In the genomic region with DNA sequence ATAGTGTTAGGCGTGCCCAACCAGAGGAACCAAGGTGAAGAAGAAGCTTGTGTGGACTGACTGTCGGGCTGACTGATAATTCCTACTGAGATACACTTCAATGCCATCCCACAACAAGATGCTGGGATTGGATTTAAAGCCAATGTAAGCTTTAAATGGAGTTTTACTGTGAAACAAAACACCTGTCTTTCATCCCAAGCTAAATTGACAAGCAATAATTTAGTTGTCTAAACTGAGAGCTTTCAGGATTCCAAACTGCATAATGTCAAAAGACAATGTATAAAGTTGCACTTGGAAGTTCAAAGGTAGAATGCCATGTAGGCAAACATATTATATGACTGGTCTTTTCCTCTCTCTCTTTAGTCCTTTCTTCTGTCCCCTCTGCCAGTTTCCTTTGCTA, we compare ENCODE assay signal across 33 cellular contexts.
A peak's percentile ranks its signal among the peaks of the same experiment; 100 is the strongest.
DNase-seq lines count a peak whose midpoint lies in the region; ATAC-seq, FAIRE-seq and TF ChIP-seq lines count a peak whose summit lies in the region.
"Had no signal": no experiment of that assay in that cellular context is flagged by ENCODE, and none has a peak within 500 bp of the region (broad histone marks: within the 10 kb centered on the region; RNA-seq: fewer than 3 reads in every experiment).

No MANE protein-coding gene starts in this region.

- intact Hi-C loops in GM12878 (cut with micrococcal nuclease; ENCODE audit: unreplicated experiment), result no loop called here

- in situ Hi-C loops in GM12878 (cut with MboI), result no loop called here

- TF ChIP-seq CTCF in GM12878 (IDR thresholded peaks at IDR 0.05 in 2 of 3, conservative IDR thresholded peaks at IDR 0.05 in 1 of 3; ENCODE audit: control insufficient read depth in 2 of 3, extremely low read depth in 1 of 3, insufficient read depth in 1 of 3, low read depth in 3 of 3, low read length in 3 of 3), result no peak
- no peak for TF ChIP-seq CTCF in neural cell (IDR thresholded peaks at IDR 0.05; ENCODE audit: poor library complexity, severe bottlenecking)

- H2AFZ ChIP-seq in GM12878 (ENCODE audit: control insufficient read depth, low read depth, low read length) (no peak overlapping the region), neural cell (ENCODE audit: low read depth, low read length) (no peak overlapping the region)

- no peak overlapping the region for H3K4me3 ChIP-seq in GM12878
- no peak overlapping the region for H3K4me3 ChIP-seq in neural cell (ENCODE audit: low read length)
- H3K4me3 ChIP-seq: A549; BLaER1; BLaER1 treated with 17β-estradiol and CSF1 and Interleukin-3, amounts not matched to agents 10 nM and 100 nM had no signal

- H3K4me2 ChIP-seq in GM12878 (ENCODE audit: control insufficient read depth, insufficient read depth) (no peak overlapping the region), neural cell (ENCODE audit: low read length) (no peak overlapping the region)
- H3K4me2 ChIP-seq: A549; BLaER1; BLaER1 treated with 17β-estradiol and CSF1 and Interleukin-3, amounts not matched to agents 10 nM and 100 nM had no signal

- TF ChIP-seq POLR2A in GM12878 (IDR thresholded peaks at IDR 0.05; ENCODE audit: low read depth, low read length), result no peak

- no peaks in the 10 kb centered on the region for H3K9me3 ChIP-seq in GM12878 (replicated peaks; ENCODE audit: control insufficient read depth, insufficient read depth, low read length)
- H3K9me3 ChIP-seq in neural cell (ENCODE audit: low read length), result no peaks in the 10 kb centered on the region
- H3K9me3 ChIP-seq: A549; BE2C; BLaER1; BLaER1 treated with 17β-estradiol and CSF1 and Interleukin-3, amounts not matched to agents 10 nM and 100 nM; Caco-2 had no signal

- no TSS peak for BruUV-seq in GM12878 (replicated peaks; lab: Mats Ljungman, UMichigan)

- no peaks in the 10 kb centered on the region for H3F3A ChIP-seq in neural cell (ENCODE audit: insufficient read depth, low read length, poor library complexity, severe bottlenecking)

- POLR2A ChIA-PET in GM12878 (lab: Charles Lee), result no interaction called here

- no peaks in the 10 kb centered on the region for H3K4me1 ChIP-seq in GM12878 (ENCODE audit: control insufficient read depth, insufficient read depth, low read length)
- H3K4me1 ChIP-seq: A549; BE2C; BLaER1; BLaER1 treated with 17β-estradiol and CSF1 and Interleukin-3, amounts not matched to agents 10 nM and 100 nM; Caco-2 had no signal

- TF ChIP-seq EP300 in GM12878 (IDR thresholded peaks at IDR 0.05; ENCODE audit: borderline replicate concordance in 1 of 2, control insufficient read depth in 1 of 2, low read depth in 2 of 2, low read length in 2 of 2) (no peak), neural cell (conservative IDR thresholded peaks at IDR 0.05; ENCODE audit: poor library complexity, severe bottlenecking) (peak; percentile 89)

- H3K27ac ChIP-seq in GM12878 (ENCODE audit: control insufficient read depth, insufficient read depth), result no peak overlapping the region
- no peak overlapping the region for H3K27ac ChIP-seq in neural cell (ENCODE audit: low read length)
- H3K27ac ChIP-seq: 22Rv1; A549; BLaER1; BLaER1 treated with 17β-estradiol and CSF1 and Interleukin-3, amounts not matched to agents 10 nM and 100 nM; C4-2B had no signal

- H3K9ac ChIP-seq in GM12878 (ENCODE audit: control insufficient read depth, insufficient read depth, low read length), result no peak overlapping the region
- no peak overlapping the region for H3K9ac ChIP-seq in neural cell (ENCODE audit: low read length)
- H3K9ac ChIP-seq: BLaER1; BLaER1 treated with 17β-estradiol and CSF1 and Interleukin-3, amounts not matched to agents 10 nM and 100 nM had no signal

- WGBS in GM12878 (ENCODE audit: insufficient coverage, insufficient replicate concordance, low lambda C conversion rate, missing lambda C conversion rate), result 33% methylated on average over 2 of the region's 2 CpGs

- TF ChIP-seq RAD21 in GM12878 (IDR thresholded peaks at IDR 0.05; ENCODE audit: insufficient read depth, low read depth, low read length), result no peak
- TF ChIP-seq RAD21 in neural cell (conservative IDR thresholded peaks at IDR 0.05), result no peak

- SMC1A ChIA-PET in GM12878 (lab: Charles Lee; ENCODE audit: uncharacterized antibody, unreplicated experiment), result no interaction called here

- FAIRE-seq in GM12878 (lab: Jason Lieb, UNC), result peak; percentile 13
- no peak for FAIRE-seq in RCC 7860 (lab: Jason Lieb, UNC)
- FAIRE-seq: A204.1, A549, D721Med had no signal

- H3K27me3 ChIP-seq in GM12878 (replicated peaks in 1 of 2; ENCODE audit: control insufficient read depth in 2 of 2, insufficient read depth in 2 of 2, low read length in 1 of 2), result no peaks in the 10 kb centered on the region
- no peaks in the 10 kb centered on the region for H3K27me3 ChIP-seq in neural cell (ENCODE audit: insufficient read depth, low read depth, low read length)
- H3K27me3 ChIP-seq: BE2C; BLaER1; BLaER1 treated with 17β-estradiol and CSF1 and Interleukin-3, amounts not matched to agents 10 nM and 100 nM had no signal

- H3K36me3 ChIP-seq in GM12878 (ENCODE audit: control insufficient read depth in 2 of 2, insufficient read depth in 2 of 2, low read length in 1 of 2), result no peaks in the 10 kb centered on the region
- H3K36me3 ChIP-seq in neural cell (ENCODE audit: insufficient read depth, low read length), result no peaks in the 10 kb centered on the region
- H3K36me3 ChIP-seq: BE2C; BLaER1; BLaER1 treated with 17β-estradiol and CSF1 and Interleukin-3, amounts not matched to agents 10 nM and 100 nM had no signal

- no peaks in the 10 kb centered on the region for H4K20me1 ChIP-seq in GM12878 (ENCODE audit: control insufficient read depth, insufficient read depth)
- no peaks in the 10 kb centered on the region for H4K20me1 ChIP-seq in neural cell (ENCODE audit: insufficient read depth)
- H4K20me1 ChIP-seq: BLaER1; BLaER1 treated with 17β-estradiol and CSF1 and Interleukin-3, amounts not matched to agents 10 nM and 100 nM had no signal

- DNase-seq in SK-N-DZ (ENCODE audit: low spot score), result peak; percentile 8
- DNase-seq in GM12878 (ENCODE audit: low read depth, low spot score), result no peak
- DNase-seq in RCC 7860 (ENCODE audit: low spot score), result no peak
- DNase-seq in AG20443 (ENCODE audit: low spot score), result no peak
- no peak for DNase-seq in NCI-H1436 treated with DMSO at 0.1 percent for 48 hours (lab: John Stamatoyannopoulos, UW)
- DNase-seq: 8988T; ACHN; AML-193; BE2C; C1 segment of cervical spinal cord; Caco-2; Calu3; CD4-positive, alpha-beta memory T cell; CD4-positive, alpha-beta T cell; CD4-positive, CD25-positive, alpha-beta regulatory T cell; CD8-positive, alpha-beta memory T cell; CD8-positive, alpha-beta T cell; COR-L47; DMS 273 treated with DMSO at 0.1 percent for 48 hours; DMS153; DMS53; DMS79; DMS79 treated with DMSO at 0.1 percent for 48 hours; DND-41; EL had no signal

- H3K79me2 ChIP-seq in GM12878 (ENCODE audit: control insufficient read depth, insufficient read depth, low read length) (no peaks in the 10 kb centered on the region), neural cell (replicated peaks; ENCODE audit: insufficient read depth, low read length) (no peaks in the 10 kb centered on the region)

- CTCF ChIA-PET in GM12878 (lab: Yijun Ruan, JAX), result no interaction called here

- no peak for ATAC-seq in GM12878
- ATAC-seq: A549; CD8-positive, alpha-beta T cell had no signal

- RAD21 ChIA-PET in GM12878 (lab: Charles Lee; ENCODE audit: unreplicated experiment), result no interaction called here

- H3K9me2 ChIP-seq in neural cell (ENCODE audit: insufficient read depth, low read length), result no peaks in the 10 kb centered on the region

TF ChIP-seq in GM12878, 131 proteins besides CTCF, POLR2A, EP300 and RAD21 (continues in another document):
- TF ChIP-seq CHD2 (IDR thresholded peaks at IDR 0.05; ENCODE audit: borderline replicate concordance, low read depth, low read length) (no peak), PML (IDR thresholded peaks at IDR 0.05; ENCODE audit: low read length) (no peak), POLR2AphosphoS2 (IDR thresholded peaks at IDR 0.05; ENCODE audit: low read depth, low read length) (no peak), POLR2AphosphoS5 (IDR thresholded peaks at IDR 0.05; ENCODE audit: low read length) (no peak)
- TF ChIP-seq, protein P1, sequence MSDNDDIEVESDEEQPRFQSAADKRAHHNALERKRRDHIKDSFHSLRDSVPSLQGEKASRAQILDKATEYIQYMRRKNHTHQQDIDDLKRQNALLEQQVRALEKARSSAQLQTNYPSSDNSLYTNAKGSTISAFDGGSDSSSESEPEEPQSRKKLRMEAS (IDR thresholded peaks at IDR 0.05; ENCODE audit: low read depth, low read length), result no peak

TF ChIP-seq in neural cell, 6 proteins besides CTCF, POLR2A, EP300 and RAD21:
- no peak for TF ChIP-seq MXI1 (conservative IDR thresholded peaks at IDR 0.05; ENCODE audit: poor library complexity, severe bottlenecking)
- TF ChIP-seq POLR2AphosphoS5 (IDR thresholded peaks at IDR 0.05), result peak; percentile 53
TF ChIP-seq in neural cell: peak in this region for 1.
